ENCODE assay signal across 22 cellular contexts in genomic region chr15:76986743-76987142, GRCh38. TPM values are rescaled to one million over a fixed set of nuclear protein-coding genes. Genes with fewer than 3 reads are reported as not detected.
A peak's percentile ranks its signal among the peaks of the same experiment; 100 is the strongest.
DNase-seq lines count a peak whose midpoint lies in the region; ATAC-seq and TF ChIP-seq lines count a peak whose summit lies in the region.
"Had no signal": no experiment of that assay in that cellular context is flagged by ENCODE, and none has a peak within 500 bp of the region (broad histone marks: within the 10 kb centered on the region; RNA-seq: fewer than 3 reads in every experiment).

No MANE protein-coding gene starts in this region.

- H4K20me1 ChIP-seq in MM.1S (ENCODE audit: insufficient read depth, low read length) = no peaks in the 10 kb centered on the region

- no peaks in the 10 kb centered on the region for H3K79me2 ChIP-seq in MM.1S (ENCODE audit: low read length)

- H3K27ac ChIP-seq in HEK293 (ENCODE audit: extremely low read depth, low read depth, low read length) = no peak overlapping the region
- peak overlapping the region; percentile 89 for H3K27ac ChIP-seq in neutrophil
- no peak overlapping the region for H3K27ac ChIP-seq in MM.1S (ENCODE audit: low read length)
- H3K27ac ChIP-seq in gastrocnemius medialis = no peak overlapping the region
- H3K27ac ChIP-seq: esophagus squamous epithelium, gastroesophageal sphincter, WERI-Rb-1 had no signal

- H3K4me3 Mint-ChIP-seq in activated naive CD4-positive, alpha-beta T cell treated with anti-CD3 and anti-CD28 coated beads for 36 hours = no peak overlapping the region
- H3K4me3 Mint-ChIP-seq in progenitor cell of endocrine pancreas (ENCODE audit: low read depth) = no peak overlapping the region

- no peak overlapping the region for H3K9ac ChIP-seq in MM.1S (ENCODE audit: low read length)

- H3F3A ChIP-seq in MM.1S (ENCODE audit: insufficient read depth, low read length) = no peaks in the 10 kb centered on the region

- in situ Hi-C loops in gastrocnemius medialis (cut with MboI; ENCODE audit: low sequenced_read_pairs in 4 of 4) = no loop called here

- H3K4me2 ChIP-seq in MM.1S (ENCODE audit: low read depth, low read length) = no peak overlapping the region

- H3K36me3 ChIP-seq in HEK293 (ENCODE audit: control insufficient read depth in 2 of 2, insufficient read depth in 1 of 2, low read length in 2 of 2) = no peaks in the 10 kb centered on the region
- H3K36me3 ChIP-seq in neutrophil = no peaks in the 10 kb centered on the region
- no peaks in the 10 kb centered on the region for H3K36me3 ChIP-seq in MM.1S (replicated peaks; ENCODE audit: insufficient read depth, low read length)
- no peaks in the 10 kb centered on the region for H3K36me3 ChIP-seq in gastrocnemius medialis
- H3K36me3 ChIP-seq: esophagus squamous epithelium, gastroesophageal sphincter, WERI-Rb-1 had no signal

- no peaks in the 10 kb centered on the region for H3K9me2 ChIP-seq in MM.1S (replicated peaks; ENCODE audit: insufficient read depth, low read length)

- DNase-seq in activated naive CD4-positive, alpha-beta T cell treated with anti-CD3 and anti-CD28 coated beads for 36 hours = peak; percentile 35
- no peak for DNase-seq in activated naive CD4-positive, alpha-beta T cell treated with Interleukin-2 at 50 U/mL for 16 hours
- peak; percentile 61 for DNase-seq in activated CD8-positive, alpha-beta memory T cell treated with anti-CD3 and anti-CD28 coated beads, Interleukin-2, amount 50 U/mL, for 48 hours
- DNase-seq in MM.1S = no peak
- no peak for DNase-seq in gastrocnemius medialis
- DNase-seq in progenitor cell of endocrine pancreas (ENCODE audit: low spot score, unreplicated experiment) = no peak
- DNase-seq: activated naive CD4-positive, alpha-beta T cell; C1 segment of cervical spinal cord; DMS 273 treated with DMSO at 0.1 percent for 48 hours; effector memory CD4-positive, alpha-beta T cell; esophagus squamous epithelium; left ventricle myocardium superior; NCI-H524; NK-92 treated with Interleukin-12 subunit alpha and Interleukin-12 subunit beta, amount 100 ng/mL, for 24 hours; WERI-Rb-1 had no signal

- POLR2A ChIA-PET in HEK293 (lab: Yijun Ruan, JAX) = no interaction called here

- CTCF ChIA-PET in activated naive CD4-positive, alpha-beta T cell treated with anti-CD3 and anti-CD28 coated beads for 36 hours (lab: Charles Lee) = interaction anchor here (0.6 to 3.4 kb wide), 6 partner anchors 9 to 190 kb away, joined by 3 to 12 read pairs (median 4); no protein-coding TSS in a partner anchor
- CTCF ChIA-PET in HEK293 (lab: Yijun Ruan, JAX) = interaction anchor here (0.7 to 1.1 kb wide), 3 partner anchors 9 to 1283 kb away, joined by 4 to 5 read pairs (median 4); no protein-coding TSS in a partner anchor

- H3K4me3 ChIP-seq in HEK293 (ENCODE audit: low read depth, low read length) = no peak overlapping the region
- H3K4me3 ChIP-seq in neutrophil (ENCODE audit: low read depth in 1 of 2, low read length in 1 of 2) = no peak overlapping the region
- no peak overlapping the region for H3K4me3 ChIP-seq in MM.1S (ENCODE audit: low read length)
- no peak overlapping the region for H3K4me3 ChIP-seq in gastrocnemius medialis
- H3K4me3 ChIP-seq: esophagus squamous epithelium, gastroesophageal sphincter had no signal

- peaks cover 40% of the 10 kb centered on the region for H3K4me1 Mint-ChIP-seq in activated naive CD4-positive, alpha-beta T cell treated with anti-CD3 and anti-CD28 coated beads for 36 hours (ENCODE audit: low read depth)
- H3K4me1 Mint-ChIP-seq in progenitor cell of endocrine pancreas (ENCODE audit: low read depth) = peaks cover 7% of the 10 kb centered on the region

- no peaks in the 10 kb centered on the region for H3K27me3 Mint-ChIP-seq in activated naive CD4-positive, alpha-beta T cell treated with anti-CD3 and anti-CD28 coated beads for 36 hours (ENCODE audit: low read depth)
- H3K27me3 Mint-ChIP-seq in progenitor cell of endocrine pancreas = peaks cover 9% of the 10 kb centered on the region

- intact Hi-C loops in activated naive CD4-positive, alpha-beta T cell treated with anti-CD3 and anti-CD28 coated beads for 36 hours (cut with micrococcal nuclease) = loop anchor here (5.0 kb wide), 1 partner anchor 79 kb away; the partner anchor contains the start of gene SCAPER
- intact Hi-C loops in gastrocnemius medialis (cut with DNase I; ENCODE audit: low total_unique reads) = no loop called here

- ATAC-seq in gastrocnemius medialis = no peak
- ATAC-seq: gastroesophageal sphincter, left ventricle myocardium superior, Panc1 had no signal

- H3K27me3 ChIP-seq in neutrophil = no peaks in the 10 kb centered on the region
- H3K27me3 ChIP-seq in MM.1S (replicated peaks; ENCODE audit: insufficient read depth, low read length) = no peaks in the 10 kb centered on the region
- H3K27me3 ChIP-seq in gastrocnemius medialis = no peaks in the 10 kb centered on the region
- H3K27me3 ChIP-seq: esophagus squamous epithelium, gastroesophageal sphincter had no signal

- H3K4me1 ChIP-seq in HEK293 (ENCODE audit: control insufficient read depth, insufficient read depth, low read length) (no peaks in the 10 kb centered on the region), neutrophil (ENCODE audit: control insufficient read depth in 1 of 2, insufficient read depth in 1 of 2, low read depth in 1 of 2, low read length in 1 of 2) (peaks cover 91 to 96% of the 10 kb centered on the region in 2 experiments), MM.1S (ENCODE audit: low read length) (no peaks in the 10 kb centered on the region), gastrocnemius medialis (peaks cover 0 to 3% of the 10 kb centered on the region in 2 donors)

- no peak for TF ChIP-seq POLR2A in gastrocnemius medialis (IDR thresholded peaks at IDR 0.05)

- H2AFZ ChIP-seq in MM.1S (ENCODE audit: low read length) = no peak overlapping the region

- H3K9me3 Mint-ChIP-seq in activated naive CD4-positive, alpha-beta T cell treated with anti-CD3 and anti-CD28 coated beads for 36 hours = no peaks in the 10 kb centered on the region
- H3K9me3 Mint-ChIP-seq in progenitor cell of endocrine pancreas (ENCODE audit: low read depth) = no peaks in the 10 kb centered on the region

- H3K9me3 ChIP-seq in HEK293 (ENCODE audit: control insufficient read depth, insufficient read depth, low read depth, low read length) (no peaks in the 10 kb centered on the region), neutrophil (no peaks in the 10 kb centered on the region), MM.1S (replicated peaks; ENCODE audit: insufficient read depth, low read length) (no peaks in the 10 kb centered on the region), gastrocnemius medialis (no peaks in the 10 kb centered on the region)
- H3K9me3 ChIP-seq: esophagus squamous epithelium, gastroesophageal sphincter had no signal

- H3K27ac Mint-ChIP-seq in activated naive CD4-positive, alpha-beta T cell treated with anti-CD3 and anti-CD28 coated beads for 36 hours = peak overlapping the region; percentile 50
- H3K27ac Mint-ChIP-seq in progenitor cell of endocrine pancreas = no peak overlapping the region

- H3K36me3 Mint-ChIP-seq in activated naive CD4-positive, alpha-beta T cell treated with anti-CD3 and anti-CD28 coated beads for 36 hours (ENCODE audit: low read depth) = no peaks in the 10 kb centered on the region
- H3K36me3 Mint-ChIP-seq in progenitor cell of endocrine pancreas (ENCODE audit: insufficient read depth) = no peaks in the 10 kb centered on the region

- TF ChIP-seq CTCF in HEK293 (tag by site-specific recombination; IDR thresholded peaks at IDR 0.05) (no peak), neutrophil (IDR thresholded peaks at IDR 0.05) (no peak), MM.1S (IDR thresholded peaks at IDR 0.05; ENCODE audit: low read length) (no peak), gastrocnemius medialis (IDR thresholded peaks at IDR 0.05 in 4 of 5, conservative IDR thresholded peaks at IDR 0.05 in 1 of 5) (no peak), progenitor cell of endocrine pancreas (IDR thresholded peaks at IDR 0.05; ENCODE audit: unreplicated experiment) (no peak)

TF ChIP-seq in HEK293, 187 proteins besides CTCF, POLR2A, EP300 and RAD21:
- no peak for TF ChIP-seq ZBTB44 (tag by site-specific recombination; IDR thresholded peaks at IDR 0.05)
- peak; percentile 82 for TF ChIP-seq ZIC2 (tag by site-specific recombination; IDR thresholded peaks at IDR 0.05)

RNA-seq across cellular contexts. Expression of gene PSTPIP1, which starts 8.2 kb away (rescaled TPM):
- 100 to 1,000 TPM in 1 of 2 experiments, 10 to 100 TPM in 1; 94.2 to 102 TPM for total RNA-seq in activated naive CD4-positive, alpha-beta T cell treated with anti-CD3 and anti-CD28 coated beads for 36 hours
- total RNA-seq in gastrocnemius medialis (1 to 10 TPM in 2 of 4 donors, under 1 TPM in 1, not detected in 1; 0.76 to 5.2 (median 3.1) TPM), progenitor cell of endocrine pancreas (not detected in 2 replicates)
- total RNA-seq: astrocyte, G401, SK-MEL-5 had no signal

RNA-seq across cellular contexts. Expression of gene RCN2, which starts 55.2 kb away (rescaled TPM):
- 10 to 100 TPM; 23.7 to 25.2 TPM for total RNA-seq in activated naive CD4-positive, alpha-beta T cell treated with anti-CD3 and anti-CD28 coated beads for 36 hours
- total RNA-seq in gastrocnemius medialis (10 to 100 TPM; 23.2 to 32.2 (median 30.4) TPM), progenitor cell of endocrine pancreas (232 and 236 TPM in 2 replicates)

Comparison
In these comparisons a context has a peak if more than half of its experiments do, and no peak if none do; other contexts are left out.
1. DNase-seq: peak in activated naive CD4-positive, alpha-beta T cell treated with anti-CD3 and anti-CD28 coated beads for 36 hours (single experiment) and activated CD8-positive, alpha-beta memory T cell treated with anti-CD3 and anti-CD28 coated beads, Interleukin-2, amount 50 U/mL, for 48 hours (single experiment); none in activated naive CD4-positive, alpha-beta T cell treated with Interleukin-2 at 50 U/mL for 16 hours (single experiment), MM.1S (single experiment), gastrocnemius medialis (0 of 2) and progenitor cell of endocrine pancreas (single experiment).
2. RNA of gene PSTPIP1, which starts 8.2 kb away (total RNA-seq): 94.2 to 102 TPM in activated naive CD4-positive, alpha-beta T cell treated with anti-CD3 and anti-CD28 coated beads for 36 hours; 0.76 to 5.2 TPM in gastrocnemius medialis and not detected in progenitor cell of endocrine pancreas; every median in the first group is over 10 times any median in the second.